10 cellular contexts compared by ENCODE assay signal in genomic region chr14:71597955-71598659, GRCh38.
DNase-seq lines count a peak whose midpoint lies in the region; ATAC-seq and TF ChIP-seq lines count a peak whose summit lies in the region.
"Had no signal": no experiment of that assay in that cellular context is flagged by ENCODE, and none has a peak within 500 bp of the region (broad histone marks: within the 10 kb centered on the region; RNA-seq: fewer than 3 reads in every experiment).

No MANE protein-coding gene starts in this region.

- no peaks in the 10 kb centered on the region for H3K27me3 ChIP-seq in upper lobe of right lung

- no peaks in the 10 kb centered on the region for H3K27me3 Mint-ChIP-seq in stimulated activated naive CD8-positive, alpha-beta T cell treated with anti-CD3 and anti-CD28 coated beads, Interleukin-15, Interleukin-2, amounts not matched to agents 100 ng/mL and 50 ng/mL, for 24 hours

- H3K27ac Mint-ChIP-seq in stimulated activated naive CD8-positive, alpha-beta T cell treated with anti-CD3 and anti-CD28 coated beads, Interleukin-15, Interleukin-2, amounts not matched to agents 100 ng/mL and 50 ng/mL, for 24 hours = peak overlapping the region; percentile 11

- no peak overlapping the region for H3K4me3 Mint-ChIP-seq in stimulated activated naive CD8-positive, alpha-beta T cell treated with anti-CD3 and anti-CD28 coated beads, Interleukin-15, Interleukin-2, amounts not matched to agents 100 ng/mL and 50 ng/mL, for 24 hours

- no peak for ATAC-seq in stimulated activated naive CD8-positive, alpha-beta T cell treated with anti-CD3 and anti-CD28 coated beads, Interleukin-15, Interleukin-2, amounts not matched to agents 100 U/mL and 50 U/mL, for 24 hours
- ATAC-seq in HG03103 (IDR thresholded peaks at IDR 0.05; ENCODE audit: low read depth, unreplicated experiment) = peak; percentile 61
- peak; percentile 58 for ATAC-seq in upper lobe of right lung
- no peak for ATAC-seq in GM21526 (IDR thresholded peaks at IDR 0.05; ENCODE audit: low FRiP score, unreplicated experiment)

- H3K9me3 ChIP-seq in upper lobe of right lung = no peaks in the 10 kb centered on the region

- H3K9me3 Mint-ChIP-seq in stimulated activated naive CD8-positive, alpha-beta T cell treated with anti-CD3 and anti-CD28 coated beads, Interleukin-15, Interleukin-2, amounts not matched to agents 100 ng/mL and 50 ng/mL, for 24 hours = peaks cover 17% of the 10 kb centered on the region

- no peak overlapping the region for H3K27ac ChIP-seq in upper lobe of right lung

- no peaks in the 10 kb centered on the region for H3K36me3 ChIP-seq in upper lobe of right lung

- H3K4me1 Mint-ChIP-seq in stimulated activated naive CD8-positive, alpha-beta T cell treated with anti-CD3 and anti-CD28 coated beads, Interleukin-15, Interleukin-2, amounts not matched to agents 100 ng/mL and 50 ng/mL, for 24 hours (ENCODE audit: low read depth) = peaks cover 59% of the 10 kb centered on the region

- DNase-seq in stimulated activated naive CD8-positive, alpha-beta T cell treated with anti-CD3 and anti-CD28 coated beads, Interleukin-15, Interleukin-2, amounts not matched to agents 100 U/mL and 50 U/mL, for 24 hours = no peak
- DNase-seq in SKM-1 treated with dmso at 0.1 percent for 144 hours (lab: John Stamatoyannopoulos, UW; ENCODE audit: unreplicated experiment) = peak; percentile 30
- DNase-seq in upper lobe of right lung = no peak
- no peak for DNase-seq in T1000 (lab: John Stamatoyannopoulos, UW)
- DNase-seq in NCI-H82 (lab: John Stamatoyannopoulos, UW) = no peak
- DNase-seq: mesenchymal stem cell, NCI-H748 treated with DMSO at 0.1 percent for 48 hours had no signal

- H3K4me3 ChIP-seq in upper lobe of right lung = no peak overlapping the region

- H3K4me1 ChIP-seq in upper lobe of right lung = no peaks in the 10 kb centered on the region

- intact Hi-C loops in upper lobe of right lung (cut with DNase I) = no loop called here

- no peak for TF ChIP-seq CTCF in upper lobe of right lung (IDR thresholded peaks at IDR 0.05)

- peaks cover 61% of the 10 kb centered on the region for H3K36me3 Mint-ChIP-seq in stimulated activated naive CD8-positive, alpha-beta T cell treated with anti-CD3 and anti-CD28 coated beads, Interleukin-15, Interleukin-2, amounts not matched to agents 100 ng/mL and 50 ng/mL, for 24 hours (ENCODE audit: low read depth)

Comparison
In these comparisons a context has a peak if more than half of its experiments do, and no peak if none do; other contexts are left out.
1. ATAC-seq: peak in HG03103 (single experiment) and upper lobe of right lung (single experiment); none in stimulated activated naive CD8-positive, alpha-beta T cell treated with anti-CD3 and anti-CD28 coated beads, Interleukin-15, Interleukin-2, amounts not matched to agents 100 U/mL and 50 U/mL, for 24 hours (single experiment) and GM21526 (single experiment).